Comparison of ENCODE assay signal across 8 cellular contexts in genomic region chr3:140941434-140942220, GRCh38.
A peak's percentile ranks its signal among the peaks of the same experiment; 100 is the strongest.
DNase-seq lines count a peak whose midpoint lies in the region; ATAC-seq lines count a peak whose summit lies in the region.

TSS of gene SLC25A36 (plus strand) at chr3:140941836. CDS start at chr3:140942055, 219 bp downstream.

- peak; percentile 94 for DNase-seq in AG08396 (ENCODE audit: low spot score)
- DNase-seq in NCI-H345 treated with DMSO at 0.1 percent for 48 hours (lab: John Stamatoyannopoulos, UW; ENCODE audit: unreplicated experiment) = peak; percentile 87
- DNase-seq in activated CD4-positive, CD25-positive, alpha-beta regulatory T cell (lab: John Stamatoyannopoulos, UW) = peak; percentile 86 to 92 (median 90)
- DNase-seq in central memory CD4-positive, alpha-beta T cell = peak; percentile 94
- DNase-seq in iris pigment epithelial cell (ENCODE audit: low read depth) = peak; percentile 98
- peak; percentile 91 to 94 for DNase-seq in stimulated activated CD4-positive, alpha-beta T cell treated with anti-CD3 and anti-CD28 coated beads, Interleukin-12 subunit alpha, Interleukin-12 subunit beta, amount 100 ng/mL, for 24 hours (ENCODE audit: low read depth in 2 of 2)

- ATAC-seq in GM19023 (IDR thresholded peaks at IDR 0.05; ENCODE audit: unreplicated experiment) = peak; percentile 96
- peak; percentile 95 for ATAC-seq in HG03280 (IDR thresholded peaks at IDR 0.05; ENCODE audit: unreplicated experiment)

Comparison
In these comparisons a context has a peak if more than half of its experiments do, and no peak if none do; other contexts are left out.
1. Peak in every context shown above with its lines: DNase-seq and ATAC-seq.